Comparison of ENCODE assay signal across 27 cellular contexts in genomic region chr2:28000287-28000686, GRCh38.
"Had no signal": no experiment of that assay in that cellular context is flagged by ENCODE, and none has a peak within 500 bp of the region (broad histone marks: within the 10 kb centered on the region; RNA-seq: fewer than 3 reads in every experiment).

No MANE protein-coding gene starts in this region.

- DNase-seq: activated B cell treated with CpG ODN at 0.5 μM for 24 hours; activated CD4-positive, alpha-beta memory T cell treated with anti-CD3 and anti-CD28 coated beads for 36 hours; activated CD4-positive, alpha-beta T cell treated with anti-CD3 and anti-CD28 coated beads for 1 hour; activated CD4-positive, alpha-beta T cell treated with anti-CD3 and anti-CD28 coated beads for 48 hours; activated CD8-positive, alpha-beta memory T cell treated with anti-CD3 and anti-CD28 coated beads for 24 hours; activated CD8-positive, alpha-beta memory T cell treated with anti-CD3 and anti-CD28 coated beads, Interleukin-2, amount 50 U/mL, for 4 hours; activated gamma-delta T cell treated with Interleukin-2 at 50 U/mL for 16 hours; activated naive CD4-positive, alpha-beta T cell treated with Interleukin-2 at 50 U/mL for 16 hours; activated naive CD8-positive, alpha-beta T cell treated with anti-CD3 and anti-CD28 coated beads, Interleukin-2, amount 10 ng/mL, durations not matched to agents 7 days and 5 days; activated T-cell treated with anti-CD3 and anti-CD28 coated beads for 4 hours; activated T-cell treated with anti-CD3 and anti-CD28 coated beads, Interleukin-2, amount 50 U/mL, for 24 hours; central memory CD4-positive, alpha-beta T cell; cerebellar nuclear complex; colonic mucosa; effector CD8-positive, alpha-beta T cell; esophagus squamous epithelium; foreskin melanocyte; heart right ventricle; T-helper 17 cell; T1000; WERI-Rb-1 had no signal

- H3K9me3 Mint-ChIP-seq: activated B cell treated with CpG ODN at 0.5 μM for 24 hours; activated CD4-positive, alpha-beta memory T cell treated with anti-CD3 and anti-CD28 coated beads for 36 hours; activated naive CD4-positive, alpha-beta T cell treated with anti-CD3 and anti-CD28 coated beads, Interleukin-2, amount 50 U/mL, for 24 hours; activated T-helper 1 cell treated with anti-CD3 and anti-CD28 coated beads, Interleukin-12 subunit alpha, Interleukin-12 subunit beta, Interleukin-2, Interleukin-4 antibody, amounts not matched to agents 30 ng/mL and 10 ng/mL and 1 ng/mL, durations not matched to agents 14 hours and 24 hours and 36 hours; T-helper 2 cell treated with Interferon-gamma antibody and Interleukin-4, amounts not matched to agents 5 μg/mL and 100 μg/mL, for 36 hours had no signal

- ATAC-seq: gastroesophageal sphincter, heart right ventricle, SK-N-SH treated with all-trans-retinoic acid at 6 μM for 48 hours, T-helper 17 cell had no signal

- H3K4me3 Mint-ChIP-seq: activated B cell treated with CpG ODN at 0.5 μM for 24 hours; activated CD4-positive, alpha-beta memory T cell treated with anti-CD3 and anti-CD28 coated beads for 36 hours; activated naive CD4-positive, alpha-beta T cell treated with anti-CD3 and anti-CD28 coated beads, Interleukin-2, amount 50 U/mL, for 24 hours; activated naive CD8-positive, alpha-beta T cell treated with anti-CD3 and anti-CD28 coated beads, Interleukin-2, amount 10 ng/mL, durations not matched to agents 7 days and 5 days; activated T-cell treated with anti-CD3 and anti-CD28 coated beads, Interleukin-2, amount 50 U/mL, for 24 hours; activated T-helper 1 cell treated with anti-CD3 and anti-CD28 coated beads, Interleukin-12 subunit alpha, Interleukin-12 subunit beta, Interleukin-2, Interleukin-4 antibody, amounts not matched to agents 30 ng/mL and 10 ng/mL and 1 ng/mL, durations not matched to agents 14 hours and 24 hours and 36 hours; brain; T-helper 17 cell; T-helper 2 cell treated with Interferon-gamma antibody and Interleukin-4, amounts not matched to agents 5 μg/mL and 100 μg/mL, for 36 hours had no signal

- H3K27ac Mint-ChIP-seq: activated B cell treated with CpG ODN at 0.5 μM for 24 hours; activated CD4-positive, alpha-beta memory T cell treated with anti-CD3 and anti-CD28 coated beads for 36 hours; activated naive CD4-positive, alpha-beta T cell treated with anti-CD3 and anti-CD28 coated beads, Interleukin-2, amount 50 U/mL, for 24 hours; activated naive CD8-positive, alpha-beta T cell treated with anti-CD3 and anti-CD28 coated beads, Interleukin-2, amount 10 ng/mL, durations not matched to agents 7 days and 5 days; activated T-cell treated with anti-CD3 and anti-CD28 coated beads, Interleukin-2, amount 50 U/mL, for 24 hours; activated T-helper 1 cell treated with anti-CD3 and anti-CD28 coated beads, Interleukin-12 subunit alpha, Interleukin-12 subunit beta, Interleukin-2, Interleukin-4 antibody, amounts not matched to agents 30 ng/mL and 10 ng/mL and 1 ng/mL, durations not matched to agents 14 hours and 24 hours and 36 hours; brain; T-helper 17 cell; T-helper 2 cell treated with Interferon-gamma antibody and Interleukin-4, amounts not matched to agents 5 μg/mL and 100 μg/mL, for 36 hours had no signal

- H3K4me1 Mint-ChIP-seq: brain had no signal

- H3K27me3 Mint-ChIP-seq: activated B cell treated with CpG ODN at 0.5 μM for 24 hours; activated CD4-positive, alpha-beta memory T cell treated with anti-CD3 and anti-CD28 coated beads for 36 hours; activated naive CD4-positive, alpha-beta T cell treated with anti-CD3 and anti-CD28 coated beads, Interleukin-2, amount 50 U/mL, for 24 hours; activated naive CD8-positive, alpha-beta T cell treated with anti-CD3 and anti-CD28 coated beads, Interleukin-2, amount 10 ng/mL, durations not matched to agents 7 days and 5 days; activated T-cell treated with anti-CD3 and anti-CD28 coated beads, Interleukin-2, amount 50 U/mL, for 24 hours; brain; T-helper 17 cell had no signal
